Comparison of ENCODE assay signal across 23 cellular contexts in the genomic region with DNA sequence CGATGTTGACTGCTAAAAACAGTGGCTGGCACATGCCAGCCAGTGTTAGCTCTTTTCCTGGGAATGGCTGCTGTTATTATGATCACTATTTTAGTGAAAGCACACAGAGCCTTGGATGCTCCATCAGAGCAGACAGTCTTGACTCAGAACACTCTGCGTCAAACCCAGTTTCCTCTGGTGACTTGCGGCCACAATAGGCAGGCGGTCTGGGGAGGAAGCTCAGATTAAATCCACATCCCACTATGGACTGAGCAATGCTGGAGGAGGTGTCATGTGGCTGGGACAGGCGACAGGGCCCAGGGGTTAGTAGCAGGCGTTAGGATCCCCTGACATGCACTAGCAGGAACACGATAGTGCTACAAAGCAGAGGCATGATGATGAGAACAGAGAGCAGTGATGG.
"Had no signal": no experiment of that assay in that cellular context is flagged by ENCODE, and none has a peak within 500 bp of the region (broad histone marks: within the 10 kb centered on the region; RNA-seq: fewer than 3 reads in every experiment).

No MANE protein-coding gene starts in this region.

- DNase-seq: IMR-90; Karpas-422; KG1; MG63; NCI-H1092; NCI-H1105 treated with DMSO at 0.1 percent for 48 hours; NCI-H1417 treated with DMSO at 0.1 percent for 48 hours; NCI-H146; NCI-H1694 treated with DMSO at 0.1 percent for 48 hours; NCI-H1930; NCI-H2081; NCI-H2107; NCI-H2171; NCI-H226; NCI-H446; NCI-H510A; NK-92 treated with Interleukin-12 subunit alpha and Interleukin-12 subunit beta, amount 100 ng/mL, for 24 hours; PC-3; SHP77; SK-N-SH had no signal

- H3K27ac ChIP-seq: RWPE1 had no signal

- FAIRE-seq: HepG2 had no signal

- H3K4me2 ChIP-seq: SK-N-SH had no signal

- ATAC-seq: HepG2, Panc1, PC-3 had no signal

- H3K4me3 ChIP-seq: MG63 had no signal

- H3K27me3 ChIP-seq: MG63 had no signal

- H3K36me3 ChIP-seq: MG63 had no signal

- H3K9me3 ChIP-seq: MG63, SK-N-SH had no signal
